1 cellular context compared by ENCODE assay signal in genomic region chr14:101761032-101761880, GRCh38.
TF ChIP-seq lines count a peak whose summit lies in the region.

TSS of gene PPP2R5C (plus strand) at chr14:101761709. CDS start at chr14:101761894, 185 bp downstream.

TF ChIP-seq in SK-N-SH treated with all-trans-retinoic acid at 6 μM for 48 hours, 23 proteins besides CTCF, POLR2A, EP300 and RAD21 (continued from another document):
- TF ChIP-seq, protein P1, sequence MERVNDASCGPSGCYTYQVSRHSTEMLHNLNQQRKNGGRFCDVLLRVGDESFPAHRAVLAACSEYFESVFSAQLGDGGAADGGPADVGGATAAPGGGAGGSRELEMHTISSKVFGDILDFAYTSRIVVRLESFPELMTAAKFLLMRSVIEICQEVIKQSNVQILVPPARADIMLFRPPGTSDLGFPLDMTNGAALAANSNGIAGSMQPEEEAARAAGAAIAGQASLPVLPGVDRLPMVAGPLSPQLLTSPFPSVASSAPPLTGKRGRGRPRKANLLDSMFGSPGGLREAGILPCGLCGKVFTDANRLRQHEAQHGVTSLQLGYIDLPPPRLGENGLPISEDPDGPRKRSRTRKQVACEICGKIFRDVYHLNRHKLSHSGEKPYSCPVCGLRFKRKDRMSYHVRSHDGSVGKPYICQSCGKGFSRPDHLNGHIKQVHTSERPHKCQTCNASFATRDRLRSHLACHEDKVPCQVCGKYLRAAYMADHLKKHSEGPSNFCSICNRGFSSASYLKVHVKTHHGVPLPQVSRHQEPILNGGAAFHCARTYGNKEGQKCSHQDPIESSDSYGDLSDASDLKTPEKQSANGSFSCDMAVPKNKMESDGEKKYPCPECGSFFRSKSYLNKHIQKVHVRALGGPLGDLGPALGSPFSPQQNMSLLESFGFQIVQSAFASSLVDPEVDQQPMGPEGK (CRISPR knock-in tag; IDR thresholded peaks at IDR 0.05; ENCODE audit: borderline replicate concordance), result no peak
